1 cellular context compared by ENCODE assay signal in genomic region chr20:9514072-9514460, GRCh38.
TF ChIP-seq lines count a peak whose summit lies in the region.

No MANE protein-coding gene starts in this region.

TF ChIP-seq in H1, 55 proteins besides CTCF, POLR2A, EP300 and RAD21:
- TF ChIP-seq NANOG (IDR thresholded peaks at IDR 0.05; ENCODE audit: insufficient read depth, low read depth, low read length, poor library complexity, severe bottlenecking) (no peak), SRF (IDR thresholded peaks at IDR 0.05; ENCODE audit: low read depth, low read length) (no peak), SP2 (IDR thresholded peaks at IDR 0.05; ENCODE audit: low read length) (no peak), ATF3 (IDR thresholded peaks at IDR 0.05; ENCODE audit: insufficient read depth, low read depth, low read length) (no peak), MAX (IDR thresholded peaks at IDR 0.05) (peak; percentile 34; the same call in 1 of the 2 replicates), SUZ12 (IDR thresholded peaks at IDR 0.05; ENCODE audit: low read length) (peak; percentile 12; the same call in 1 of the 2 replicates)
